In genomic region chr10:76115471-76116155, GRCh38 we compare ENCODE assay signal across 12 cellular contexts.
A peak's percentile ranks its signal among the peaks of the same experiment; 100 is the strongest.
DNase-seq lines count a peak whose midpoint lies in the region; ATAC-seq and TF ChIP-seq lines count a peak whose summit lies in the region.
"Had no signal": no experiment of that assay in that cellular context is flagged by ENCODE, and none has a peak within 500 bp of the region (broad histone marks: within the 10 kb centered on the region; RNA-seq: fewer than 3 reads in every experiment).

No MANE protein-coding gene starts in this region.

- H4K8ac ChIP-seq in neuronal stem cell (ENCODE audit: low read depth, low read length), result no peak overlapping the region

- no peak for TF ChIP-seq CTCF in colonic mucosa (IDR thresholded peaks at IDR 0.05)

- peaks cover 11 to 29% of the 10 kb centered on the region in 2 donors for H3K4me1 ChIP-seq in neuronal stem cell (ENCODE audit: control insufficient read depth in 2 of 2, insufficient read depth in 1 of 2, low read depth in 1 of 2, low read length in 2 of 2)
- H3K4me1 ChIP-seq in colonic mucosa, result no peaks in the 10 kb centered on the region

- H3K27me3 ChIP-seq in neuronal stem cell (ENCODE audit: control insufficient read depth in 3 of 3, insufficient read depth in 3 of 3, low read depth in 1 of 3, low read length in 3 of 3) (peaks cover 0 to 7% (median 0%) of the 10 kb centered on the region in 3 experiments), colonic mucosa (no peaks in the 10 kb centered on the region)

- no peak overlapping the region for H3K4ac ChIP-seq in neuronal stem cell (ENCODE audit: low read length)

- H2BK120ac ChIP-seq in neuronal stem cell (ENCODE audit: low read depth, low read length), result no peak overlapping the region

- H3K18ac ChIP-seq in neuronal stem cell (ENCODE audit: low read length), result no peak overlapping the region

- no peaks in the 10 kb centered on the region for H3K79me1 ChIP-seq in neuronal stem cell (ENCODE audit: low read depth, low read length)

- H2BK12ac ChIP-seq in neuronal stem cell (ENCODE audit: low read length), result peak overlapping the region; percentile 14

- H3K14ac ChIP-seq in neuronal stem cell (ENCODE audit: low read length), result no peak overlapping the region

- no peaks in the 10 kb centered on the region for H3K36me3 ChIP-seq in neuronal stem cell (replicated peaks in 1 of 2; ENCODE audit: control insufficient read depth in 2 of 2, insufficient read depth in 2 of 2, low read length in 2 of 2)
- H3K36me3 ChIP-seq in colonic mucosa, result no peaks in the 10 kb centered on the region

- no CpG with 5 or more reads among the region's 11 CpGs for WGBS in neuronal stem cell (ENCODE audit: extremely low coverage in 2 of 2, insufficient read length in 2 of 2, insufficient replicate concordance in 1 of 2), 2 donors

- H3K4me2 ChIP-seq in neuronal stem cell (ENCODE audit: insufficient read depth, low read length, poor library complexity, severe bottlenecking), result no peak overlapping the region

- H3K9me3 ChIP-seq in neuronal stem cell (replicated peaks in 1 of 2; ENCODE audit: control insufficient read depth in 2 of 2, insufficient read depth in 1 of 2, low read depth in 1 of 2, low read length in 2 of 2) (no peaks in the 10 kb centered on the region), colonic mucosa (no peaks in the 10 kb centered on the region)

- no peak for ATAC-seq in GM21390 (IDR thresholded peaks at IDR 0.05; ENCODE audit: unreplicated experiment)
- ATAC-seq: HCT116 had no signal

- H3K9ac ChIP-seq in neuronal stem cell (ENCODE audit: low read depth, low read length, poor library complexity) (no peak overlapping the region), colonic mucosa (ENCODE audit: low read depth in 2 of 2, low read length in 2 of 2) (no peak overlapping the region)

- H2BK5ac ChIP-seq in neuronal stem cell (ENCODE audit: low read length), result no peak overlapping the region

- H3K4me3 ChIP-seq in neuronal stem cell (ENCODE audit: low read length in 2 of 2), result no peak overlapping the region
- H3K4me3 ChIP-seq in colonic mucosa, result no peak overlapping the region

- H2AFZ ChIP-seq in neuronal stem cell (ENCODE audit: low read length), result no peak overlapping the region

- H3K23ac ChIP-seq in neuronal stem cell (ENCODE audit: low read depth, low read length, poor library complexity), result no peak overlapping the region

- H4K91ac ChIP-seq in neuronal stem cell (ENCODE audit: low read depth, low read length, poor library complexity), result no peak overlapping the region

- no peak overlapping the region for H2BK15ac ChIP-seq in neuronal stem cell (ENCODE audit: low read length)

- DNase-seq in DMS53 treated with DMSO at 0.1 percent for 48 hours (lab: John Stamatoyannopoulos, UW; ENCODE audit: unreplicated experiment) (peak; percentile 66), LHCN-M2 (ENCODE audit: low read depth) (peak; percentile 73), amniotic epithelial cell (ENCODE audit: low read depth) (peak; percentile 67), neuronal stem cell (ENCODE audit: low spot score) (no peak), colonic mucosa (no peak), NCI-H774 (lab: John Stamatoyannopoulos, UW) (no peak)
- DNase-seq: C1 segment of cervical spinal cord; NCI-H226; retina; stimulated activated CD4-positive, alpha-beta T cell treated with anti-CD3 and anti-CD28 coated beads, Interleukin-4, amount 100 ng/mL, for 1 hour had no signal

- H2AK5ac ChIP-seq in neuronal stem cell (ENCODE audit: low read depth, low read length), result no peak overlapping the region

- H3K27ac ChIP-seq in neuronal stem cell (replicated peaks; ENCODE audit: low read length) (no peak overlapping the region), colonic mucosa (no peak overlapping the region)

- intact Hi-C loops in colonic mucosa (cut with DNase I), result no loop called here

Comparison
In these comparisons a context has a peak if more than half of its experiments do, and no peak if none do; other contexts are left out.
1. DNase-seq: peak in DMS53 treated with DMSO at 0.1 percent for 48 hours (single experiment), LHCN-M2 (single experiment) and amniotic epithelial cell (single experiment); none in neuronal stem cell (single experiment), colonic mucosa (single experiment) and NCI-H774 (single experiment).